In the genomic region with DNA sequence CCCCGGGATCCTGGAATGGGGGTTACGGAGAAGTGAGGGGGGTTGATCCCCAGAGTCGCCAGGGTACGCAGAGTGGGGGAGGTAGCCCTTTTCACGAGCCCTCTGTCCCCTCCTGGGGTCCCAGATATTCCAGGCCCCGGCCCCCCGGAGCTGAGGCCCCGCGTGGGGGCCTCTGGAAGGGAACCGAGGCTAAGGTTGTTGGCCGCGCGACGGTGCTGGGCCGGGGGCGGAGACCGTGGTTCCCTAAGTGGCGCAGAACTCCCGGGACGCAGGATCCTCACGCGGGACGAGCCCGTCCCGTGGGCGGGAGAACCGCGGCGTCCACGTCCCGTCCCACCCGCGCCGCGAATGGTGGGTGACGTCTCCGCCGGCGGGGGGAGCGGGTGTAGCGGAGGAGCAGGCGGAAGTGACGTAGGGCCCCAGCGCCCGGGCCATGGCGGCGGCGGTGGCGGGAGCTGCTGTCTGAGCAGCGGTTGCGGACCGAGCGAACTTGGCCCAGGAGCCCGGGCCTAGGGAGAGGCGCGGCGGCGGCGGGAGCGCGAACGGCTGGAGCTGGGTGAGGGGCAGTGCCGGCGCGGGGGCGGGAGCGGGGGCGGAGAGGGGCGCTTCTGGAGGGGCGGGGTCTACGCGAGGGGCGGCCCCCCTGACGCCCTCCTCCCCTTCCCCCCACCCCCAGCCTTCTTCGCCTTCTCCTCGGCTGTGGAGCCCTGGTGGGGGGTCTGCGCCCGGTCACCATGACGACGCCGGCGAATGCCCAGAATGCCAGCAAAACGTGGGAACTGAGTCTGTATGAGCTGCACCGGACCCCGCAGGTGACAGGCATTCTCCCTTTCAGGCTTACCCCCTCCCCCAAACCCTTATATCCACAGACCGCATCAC, we compare ENCODE assay signal across 8 cellular contexts. TPM values are rescaled to one million over a fixed set of nuclear protein-coding genes. Genes with fewer than 3 reads are reported as not detected.
DNase-seq lines count a peak whose midpoint lies in the region; ATAC-seq and TF ChIP-seq lines count a peak whose summit lies in the region.

A gene (plus strand): TSS at position 412 of the 879 bp plus-strand sequence. CDS start 323 bp downstream, at position 735.

- no peaks in the 10 kb centered on the region for H3K79me2 ChIP-seq in OCI-LY1 (ENCODE audit: insufficient read depth, low read length)

- ATAC-seq in HG03432 (IDR thresholded peaks at IDR 0.05; ENCODE audit: unreplicated experiment) = peak; percentile 52

- H4K20me1 ChIP-seq in OCI-LY1 (ENCODE audit: insufficient read depth, low read length) = no peaks in the 10 kb centered on the region

- H3K36me3 ChIP-seq in OCI-LY1 (ENCODE audit: insufficient read depth, low read length) = peaks cover 23% of the 10 kb centered on the region

- TF ChIP-seq CTCF in OCI-LY1 (IDR thresholded peaks at IDR 0.05; ENCODE audit: low read length) = no peak
- TF ChIP-seq CTCF in endothelial cell (IDR thresholded peaks at IDR 0.05; ENCODE audit: unreplicated experiment) = no peak
- TF ChIP-seq CTCF in mesothelial cell of epicardium (IDR thresholded peaks at IDR 0.05; ENCODE audit: unreplicated experiment) = no peak

- peak within 1 kb of the TSS; percentile 1 for H3K27ac ChIP-seq in OCI-LY1 (ENCODE audit: low read depth, low read length, poor library complexity, severe bottlenecking)

- H3K9me3 Mint-ChIP-seq in endothelial cell (ENCODE audit: unreplicated experiment) = no peaks in the 10 kb centered on the region
- no peaks in the 10 kb centered on the region for H3K9me3 Mint-ChIP-seq in mesothelial cell of epicardium

- H3K4me2 ChIP-seq in OCI-LY1 (ENCODE audit: low read length) = peak within 1 kb of the TSS; percentile 82

- H3K36me3 Mint-ChIP-seq in endothelial cell (ENCODE audit: low read depth, unreplicated experiment) = peaks cover 37% of the 10 kb centered on the region
- H3K36me3 Mint-ChIP-seq in mesothelial cell of epicardium = peaks cover 13% of the 10 kb centered on the region

- H3K4me1 ChIP-seq in OCI-LY1 (ENCODE audit: insufficient read depth, low read length, severe bottlenecking) = peaks cover 34% of the 10 kb centered on the region

- H3K4me1 Mint-ChIP-seq in endothelial cell (ENCODE audit: unreplicated experiment) = peaks cover 41% of the 10 kb centered on the region
- H3K4me1 Mint-ChIP-seq in mesothelial cell of epicardium = peaks cover 44% of the 10 kb centered on the region

- peak within 1 kb of the TSS; percentile 50; the same call in 1 of the 2 replicates for H2AFZ ChIP-seq in OCI-LY1 (ENCODE audit: low read length)

- peak; percentile 36 to 63 for DNase-seq in NCI-H187 (lab: John Stamatoyannopoulos, UW)
- DNase-seq in NCI-H187 treated with DMSO at 0.1 percent for 48 hours (lab: John Stamatoyannopoulos, UW) = no peak
- DNase-seq in activated CD8-positive, alpha-beta memory T cell treated with anti-CD3 and anti-CD28 coated beads, Interleukin-2, amount 50 U/mL, for 48 hours = peak; percentile 92
- peak; percentile 68 for DNase-seq in endothelial cell (ENCODE audit: low spot score)
- peak; percentile 77 to 85 for DNase-seq in mesothelial cell of epicardium (ENCODE audit: low spot score in 2 of 2, unreplicated experiment in 2 of 2)
- peak; percentile 80 for DNase-seq in stimulated activated CD8-positive, alpha-beta memory T cell treated with anti-CD3 and anti-CD28 coated beads, Interleukin-15, amount 100 ng/mL, for 24 hours (ENCODE audit: low read depth)

- H3K27me3 Mint-ChIP-seq in endothelial cell (ENCODE audit: unreplicated experiment) (peaks cover 30% of the 10 kb centered on the region), mesothelial cell of epicardium (ENCODE audit: low read depth) (peaks cover 4% of the 10 kb centered on the region)

- no peaks in the 10 kb centered on the region for H3K9me2 ChIP-seq in OCI-LY1 (ENCODE audit: low read depth, low read length)

- H3K27ac Mint-ChIP-seq in endothelial cell (ENCODE audit: unreplicated experiment) (peak within 1 kb of the TSS; percentile 95), mesothelial cell of epicardium (peak within 1 kb of the TSS; percentile 99)

- H3K4me3 ChIP-seq in OCI-LY1 (ENCODE audit: low read depth, low read length, poor library complexity, severe bottlenecking) = peak within 1 kb of the TSS; percentile 87

- H3K9ac ChIP-seq in OCI-LY1 (ENCODE audit: low read length) = peak within 1 kb of the TSS; percentile 95

- no peaks in the 10 kb centered on the region for H3K27me3 ChIP-seq in OCI-LY1 (ENCODE audit: insufficient read depth, low read length)

- peak within 1 kb of the TSS; percentile 97 for H3K4me3 Mint-ChIP-seq in endothelial cell (ENCODE audit: unreplicated experiment)
- H3K4me3 Mint-ChIP-seq in mesothelial cell of epicardium = peak within 1 kb of the TSS; percentile 96

- H3K9me3 ChIP-seq in OCI-LY1 (ENCODE audit: low read length) = no peaks in the 10 kb centered on the region

- 0 out of 2 replicates have a peak, but pooled peaks cover 4% of the 10 kb centered on the region for H3F3A ChIP-seq in OCI-LY1 (ENCODE audit: insufficient read depth, low read length)

RNA-seq across cellular contexts. Expression of the gene that starts here (rescaled TPM):
- 19.6 TPM for total RNA-seq in endothelial cell (ENCODE audit: unreplicated experiment)
- 55.8 to 59.0 TPM (median 56.0 TPM) in 3 replicates for total RNA-seq in mesothelial cell of epicardium
